23 cellular contexts compared by ENCODE assay signal in genomic region chr3:167855306-167855705, GRCh38.
"Had no signal": no experiment of that assay in that cellular context is flagged by ENCODE, and none has a peak within 500 bp of the region (broad histone marks: within the 10 kb centered on the region; RNA-seq: fewer than 3 reads in every experiment).

No MANE protein-coding gene starts in this region.

- H3K9me2 ChIP-seq: SK-N-SH had no signal

- H2AFZ ChIP-seq: PC-9 had no signal

- H3K9me3 ChIP-seq: MG63, Peyer's patch, SK-N-SH had no signal

- H3K27ac ChIP-seq: PC-9, Peyer's patch had no signal

- H3K4me3 ChIP-seq: MG63, PC-9, Peyer's patch had no signal

- H3K9ac ChIP-seq: SK-N-SH had no signal

- H3K36me3 ChIP-seq: MG63, Peyer's patch had no signal

- H3K27me3 ChIP-seq: MG63, Peyer's patch had no signal

- ATAC-seq: HepG2 had no signal

- H3K4me2 ChIP-seq: PC-9, SK-N-SH had no signal

- FAIRE-seq: HepG2 had no signal

- H3K4me1 ChIP-seq: Peyer's patch had no signal

- DNase-seq: IMR-90, Karpas-422, KG1, MG63, NCI-H1092, NCI-H1105 treated with DMSO at 0.1 percent for 48 hours, NCI-H1417 treated with DMSO at 0.1 percent for 48 hours, NCI-H187, NCI-H2029, NCI-H2081 treated with DMSO at 0.1 percent for 48 hours, NCI-H2171, NCI-H226, NCI-H446, NCI-H510A, NCI-H524 treated with DMSO at 0.1 percent for 48 hours, NCI-H69, NCI-H774, PC-9, Peyer's patch, Right ventricle myocardium superior, SK-N-SH, SW 1271 had no signal
